In the genomic region with DNA sequence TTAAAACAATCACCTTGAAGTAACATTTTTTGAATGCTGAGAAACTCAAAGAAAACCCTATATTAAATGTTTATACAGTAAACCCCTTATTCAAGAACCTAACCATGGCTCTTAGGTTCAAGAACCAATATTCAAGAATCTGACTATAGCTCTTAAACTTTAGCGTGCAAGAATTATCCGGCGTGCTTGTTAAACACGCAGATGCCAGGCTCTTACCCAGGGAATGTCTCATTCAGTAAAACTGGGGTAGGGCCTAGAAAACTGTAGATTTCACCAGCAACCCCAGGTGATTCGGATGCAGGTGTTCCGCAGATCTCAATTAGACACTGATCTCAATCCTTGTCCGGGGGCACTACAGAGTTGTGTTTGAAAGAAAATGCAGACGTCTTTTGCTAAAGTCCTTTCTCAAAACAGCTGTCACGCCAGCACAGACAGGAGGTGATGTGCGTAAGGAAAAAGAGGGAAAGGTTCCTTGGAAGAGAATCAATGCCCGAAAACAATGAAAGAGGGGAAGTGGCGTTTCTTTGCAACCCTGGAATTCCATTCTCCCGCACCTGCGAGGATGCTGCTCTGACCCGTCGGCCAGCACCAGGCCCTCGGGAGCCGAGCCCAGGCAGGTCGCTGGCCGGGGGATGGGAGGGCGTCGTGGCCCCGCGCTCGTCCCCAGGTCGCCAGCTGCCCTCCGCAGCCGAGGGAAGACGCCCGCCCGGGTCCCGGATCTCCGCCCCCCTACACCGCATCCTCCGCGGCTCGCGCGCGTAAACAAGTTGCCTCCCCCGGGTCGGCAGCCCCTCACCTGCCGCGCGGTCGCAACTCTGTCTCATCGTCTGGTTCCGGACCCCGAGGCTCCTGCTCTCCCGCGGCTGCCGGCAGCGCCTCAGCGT, we compare ENCODE assay signal across 8 cellular contexts. TPM values are rescaled to one million over a fixed set of nuclear protein-coding genes. Genes with fewer than 3 reads are reported as not detected.
DNase-seq lines count a peak whose midpoint lies in the region; ATAC-seq and TF ChIP-seq lines count a peak whose summit lies in the region.

No MANE protein-coding gene starts in this region.

- no peaks in the 10 kb centered on the region for H3F3A ChIP-seq in GM23338 (replicated peaks; ENCODE audit: low read depth)

- H3K9me2 ChIP-seq in GM23338 (ENCODE audit: insufficient read depth) = no peaks in the 10 kb centered on the region

- H3K4me3 ChIP-seq in GM23338 (peak overlapping the region; percentile 59), neutrophil (ENCODE audit: low read depth in 1 of 2, low read length in 1 of 2) (peak overlapping the region; percentile 84 to 86), thyroid gland (replicated peaks in 1 of 3) (peak overlapping the region; percentile 52 to 94 (median 57))

- H3K27me3 Mint-ChIP-seq in GM23338 (ENCODE audit: insufficient read depth, low read depth, poor library complexity) = peaks cover 3% of the 10 kb centered on the region

- peaks cover 30% of the 10 kb centered on the region for H3K4me1 Mint-ChIP-seq in GM23338

- TF ChIP-seq POLR2A in thyroid gland (IDR thresholded peaks at IDR 0.05) = no peak

- H3K4me3 Mint-ChIP-seq in GM23338 = peak overlapping the region; percentile 92; the same call in 2 of the 3 replicates

- no peaks in the 10 kb centered on the region for H3K36me3 Mint-ChIP-seq in GM23338 (ENCODE audit: low read depth)

- peak overlapping the region; percentile 82 for H3K4me2 ChIP-seq in GM23338

- 2 to 3% methylated on average over 16 to 27 of the region's 54 CpGs for WGBS in thyroid gland, 2 donors

- H3K36me3 ChIP-seq in GM23338 (ENCODE audit: insufficient read depth) = no peaks in the 10 kb centered on the region
- H3K36me3 ChIP-seq in neutrophil = no peaks in the 10 kb centered on the region
- no peaks in the 10 kb centered on the region for H3K36me3 ChIP-seq in thyroid gland

- H4K20me1 ChIP-seq in GM23338 (replicated peaks; ENCODE audit: insufficient read depth) = no peaks in the 10 kb centered on the region

- no peak for TF ChIP-seq CTCF in GM23338 (conservative IDR thresholded peaks at IDR 0.05; ENCODE audit: low read depth in 2 of 2)
- TF ChIP-seq CTCF in foreskin keratinocyte (conservative IDR thresholded peaks at IDR 0.05) = no peak
- TF ChIP-seq CTCF in neutrophil (IDR thresholded peaks at IDR 0.05) = no peak
- TF ChIP-seq CTCF in thyroid gland (IDR thresholded peaks at IDR 0.05) = no peak

- H3K27ac ChIP-seq in GM23338 (ENCODE audit: low read depth) = peak overlapping the region; percentile 60
- H3K27ac ChIP-seq in foreskin keratinocyte = peak overlapping the region; percentile 53
- H3K27ac ChIP-seq in neutrophil = peak overlapping the region; percentile 92
- peak overlapping the region; percentile 91 to 99 (median 97) for H3K27ac ChIP-seq in thyroid gland

- peaks cover 50% of the 10 kb centered on the region for H3K79me2 ChIP-seq in GM23338 (replicated peaks; ENCODE audit: insufficient read depth)

- DNase-seq in COR-L47 (lab: John Stamatoyannopoulos, UW) (peak; percentile 17), GM23338 (ENCODE audit: low spot score) (peak; percentile 68), NCI-H510A (lab: John Stamatoyannopoulos, UW) (peak; percentile 17), foreskin keratinocyte (peak in 1 of 2 donors; percentile 33), thyroid gland (peak; percentile 41 to 48)
- DNase-seq in activated T-helper 9 cell treated with anti-CD3 and anti-CD28 coated beads, Interleukin-2, amount 50 U/mL, for 16 hours (ENCODE audit: low read depth) = peak; percentile 33

- intact Hi-C loops in thyroid gland (cut with DNase I) = no loop called here

- H3K27me3 ChIP-seq in GM23338 (ENCODE audit: insufficient read depth) (no peaks in the 10 kb centered on the region), foreskin keratinocyte (no peaks in the 10 kb centered on the region), neutrophil (no peaks in the 10 kb centered on the region), thyroid gland (no peaks in the 10 kb centered on the region)

- H3K9me3 Mint-ChIP-seq in GM23338 = no peaks in the 10 kb centered on the region; the same call in 2 of the 3 replicates

- peak; percentile 7 for ATAC-seq in GM23338
- ATAC-seq in foreskin keratinocyte = no peak
- ATAC-seq in GM21786 (IDR thresholded peaks at IDR 0.05; ENCODE audit: unreplicated experiment) = no peak

- peaks cover 57% of the 10 kb centered on the region for H3K4me1 ChIP-seq in GM23338 (ENCODE audit: insufficient read depth)
- no peaks in the 10 kb centered on the region for H3K4me1 ChIP-seq in foreskin keratinocyte
- H3K4me1 ChIP-seq in neutrophil (ENCODE audit: control insufficient read depth in 1 of 2, insufficient read depth in 1 of 2, low read depth in 1 of 2, low read length in 1 of 2) = peaks cover 19 to 24% of the 10 kb centered on the region in 2 experiments
- H3K4me1 ChIP-seq in thyroid gland = peaks cover 28 to 38% of the 10 kb centered on the region in 2 donors

- H3K27ac Mint-ChIP-seq in GM23338 = peak overlapping the region; percentile 71; the same call in 1 of the 2 replicates

- H3K9me3 ChIP-seq in neutrophil (no peaks in the 10 kb centered on the region), thyroid gland (no peaks in the 10 kb centered on the region)

- no peak overlapping the region for H2AFZ ChIP-seq in GM23338

TF ChIP-seq in GM23338, 12 proteins besides CTCF, POLR2A, EP300 and RAD21 (continues in another document):
- no peak for TF ChIP-seq STAT1 (IDR thresholded peaks at IDR 0.05; ENCODE audit: unreplicated experiment)
- TF ChIP-seq JUNB (IDR thresholded peaks at IDR 0.05; ENCODE audit: unreplicated experiment) = no peak
- no peak for TF ChIP-seq CREB1 (CRISPR knock-in tag; IDR thresholded peaks at IDR 0.05; ENCODE audit: low read depth)
- TF ChIP-seq POLR2AphosphoS5 (IDR thresholded peaks at IDR 0.05; ENCODE audit: low read depth) = no peak
- TF ChIP-seq, protein P1, sequence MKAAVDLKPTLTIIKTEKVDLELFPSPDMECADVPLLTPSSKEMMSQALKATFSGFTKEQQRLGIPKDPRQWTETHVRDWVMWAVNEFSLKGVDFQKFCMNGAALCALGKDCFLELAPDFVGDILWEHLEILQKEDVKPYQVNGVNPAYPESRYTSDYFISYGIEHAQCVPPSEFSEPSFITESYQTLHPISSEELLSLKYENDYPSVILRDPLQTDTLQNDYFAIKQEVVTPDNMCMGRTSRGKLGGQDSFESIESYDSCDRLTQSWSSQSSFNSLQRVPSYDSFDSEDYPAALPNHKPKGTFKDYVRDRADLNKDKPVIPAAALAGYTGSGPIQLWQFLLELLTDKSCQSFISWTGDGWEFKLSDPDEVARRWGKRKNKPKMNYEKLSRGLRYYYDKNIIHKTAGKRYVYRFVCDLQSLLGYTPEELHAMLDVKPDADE (IDR thresholded peaks at IDR 0.05) = no peak
- TF ChIP-seq, protein P2, sequence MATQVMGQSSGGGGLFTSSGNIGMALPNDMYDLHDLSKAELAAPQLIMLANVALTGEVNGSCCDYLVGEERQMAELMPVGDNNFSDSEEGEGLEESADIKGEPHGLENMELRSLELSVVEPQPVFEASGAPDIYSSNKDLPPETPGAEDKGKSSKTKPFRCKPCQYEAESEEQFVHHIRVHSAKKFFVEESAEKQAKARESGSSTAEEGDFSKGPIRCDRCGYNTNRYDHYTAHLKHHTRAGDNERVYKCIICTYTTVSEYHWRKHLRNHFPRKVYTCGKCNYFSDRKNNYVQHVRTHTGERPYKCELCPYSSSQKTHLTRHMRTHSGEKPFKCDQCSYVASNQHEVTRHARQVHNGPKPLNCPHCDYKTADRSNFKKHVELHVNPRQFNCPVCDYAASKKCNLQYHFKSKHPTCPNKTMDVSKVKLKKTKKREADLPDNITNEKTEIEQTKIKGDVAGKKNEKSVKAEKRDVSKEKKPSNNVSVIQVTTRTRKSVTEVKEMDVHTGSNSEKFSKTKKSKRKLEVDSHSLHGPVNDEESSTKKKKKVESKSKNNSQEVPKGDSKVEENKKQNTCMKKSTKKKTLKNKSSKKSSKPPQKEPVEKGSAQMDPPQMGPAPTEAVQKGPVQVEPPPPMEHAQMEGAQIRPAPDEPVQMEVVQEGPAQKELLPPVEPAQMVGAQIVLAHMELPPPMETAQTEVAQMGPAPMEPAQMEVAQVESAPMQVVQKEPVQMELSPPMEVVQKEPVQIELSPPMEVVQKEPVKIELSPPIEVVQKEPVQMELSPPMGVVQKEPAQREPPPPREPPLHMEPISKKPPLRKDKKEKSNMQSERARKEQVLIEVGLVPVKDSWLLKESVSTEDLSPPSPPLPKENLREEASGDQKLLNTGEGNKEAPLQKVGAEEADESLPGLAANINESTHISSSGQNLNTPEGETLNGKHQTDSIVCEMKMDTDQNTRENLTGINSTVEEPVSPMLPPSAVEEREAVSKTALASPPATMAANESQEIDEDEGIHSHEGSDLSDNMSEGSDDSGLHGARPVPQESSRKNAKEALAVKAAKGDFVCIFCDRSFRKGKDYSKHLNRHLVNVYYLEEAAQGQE (IDR thresholded peaks at IDR 0.05; ENCODE audit: unreplicated experiment) = no peak
- TF ChIP-seq ZNF331 (CRISPR knock-in tag; IDR thresholded peaks at IDR 0.05; ENCODE audit: low read depth) = no peak
- TF ChIP-seq EZH2phosphoT487 (IDR thresholded peaks at IDR 0.05; ENCODE audit: unreplicated experiment) = no peak
- no peak for TF ChIP-seq EZH2 (IDR thresholded peaks at IDR 0.05; ENCODE audit: low read depth, unreplicated experiment)
- TF ChIP-seq ZNF114 (CRISPR knock-in tag; IDR thresholded peaks at IDR 0.05) = no peak

RNA-seq across cellular contexts. Expression of a gene that starts 0.9 kb away (rescaled TPM):
- 23.2 and 24.2 TPM in 2 replicates for total RNA-seq in GM23338 (2014; rRNA removed; shearing (Covaris generic))
- 4.3 and 5.9 TPM in 2 replicates for polyA plus RNA-seq in GM23338 (2016; fragmentation: Nextera tagmentation; extraction: Ambion mirVana)
- 16.6 and 17.8 TPM in 2 replicates for total RNA-seq in foreskin keratinocyte
- 3.4 and 3.9 TPM in 2 replicates for polyA plus RNA-seq in foreskin keratinocyte
- 10 to 100 TPM; 35.3 to 52.1 (median 42.9) TPM for total RNA-seq in thyroid gland
